10 cellular contexts compared by ENCODE assay signal in genomic region chr3:11558002-11558401, GRCh38.
DNase-seq lines count a peak whose midpoint lies in the region; ATAC-seq, FAIRE-seq and TF ChIP-seq lines count a peak whose summit lies in the region.
"Had no signal": no experiment of that assay in that cellular context is flagged by ENCODE, and none has a peak within 500 bp of the region (broad histone marks: within the 10 kb centered on the region; RNA-seq: fewer than 3 reads in every experiment).

No MANE protein-coding gene starts in this region.

- no peak for TF ChIP-seq CTCF in astrocyte (IDR thresholded peaks at IDR 0.05; ENCODE audit: insufficient read depth, low read depth, low read length)
- no peak for TF ChIP-seq CTCF in kidney epithelial cell (IDR thresholded peaks at IDR 0.05; ENCODE audit: insufficient read depth, low read length, poor library complexity, severe bottlenecking)
- no peak for TF ChIP-seq CTCF in type B pancreatic cell (conservative IDR thresholded peaks at IDR 0.05)

- H3K4me3 Mint-ChIP-seq in astrocyte (ENCODE audit: unreplicated experiment) (peak overlapping the region; percentile 52), type B pancreatic cell (peak overlapping the region; percentile 2)

- peaks cover 69% of the 10 kb centered on the region for H4K20me1 ChIP-seq in astrocyte (ENCODE audit: insufficient read depth, low read length)

- no peaks in the 10 kb centered on the region for H3K9me3 ChIP-seq in astrocyte (ENCODE audit: insufficient read depth, low read depth, low read length)

- H3K4me1 Mint-ChIP-seq in astrocyte (ENCODE audit: low read depth, unreplicated experiment) = peaks cover 47% of the 10 kb centered on the region
- peaks cover 49% of the 10 kb centered on the region for H3K4me1 Mint-ChIP-seq in type B pancreatic cell (ENCODE audit: unreplicated experiment)

- peak; percentile 56 for FAIRE-seq in astrocyte (lab: Jason Lieb, UNC)
- FAIRE-seq: islet of Langerhans had no signal

- H2AFZ ChIP-seq in astrocyte (ENCODE audit: low read depth, low read length) = no peak overlapping the region

- peak overlapping the region; percentile 67 for H3K4me2 ChIP-seq in astrocyte (ENCODE audit: low read length)

- peak; percentile 29 for DNase-seq in stimulated activated CD4-positive, alpha-beta T cell treated with anti-CD3 and anti-CD28 coated beads, Interleukin-15, amount 100 ng/mL, for 24 hours
- no peak for DNase-seq in stimulated activated CD4-positive, alpha-beta T cell treated with anti-CD3 and anti-CD28 coated beads, Interleukin-12 subunit alpha, Interleukin-12 subunit beta, amount 100 ng/mL, for 4 hours
- DNase-seq in astrocyte (ENCODE audit: low read depth) = peak; percentile 91
- DNase-seq in kidney epithelial cell (ENCODE audit: low read depth) = peak; percentile 51
- no peak for DNase-seq in type B pancreatic cell (ENCODE audit: extremely low spot score, unreplicated experiment)
- no peak for DNase-seq in HuH-7.5 (ENCODE audit: low spot score)
- DNase-seq: NCI-H2171 treated with DMSO at 0.1 percent for 48 hours had no signal

- H3K27me3 ChIP-seq in astrocyte (ENCODE audit: insufficient read depth, low read length) (no peaks in the 10 kb centered on the region), kidney epithelial cell (ENCODE audit: control insufficient read depth, insufficient read depth, low read length) (no peaks in the 10 kb centered on the region)

- ATAC-seq in HG02642 (IDR thresholded peaks at IDR 0.05; ENCODE audit: poor library complexity, unreplicated experiment) = no peak
- ATAC-seq in HG02885 (IDR thresholded peaks at IDR 0.05; ENCODE audit: poor library complexity, unreplicated experiment) = no peak

- H3K9me3 Mint-ChIP-seq in astrocyte (ENCODE audit: unreplicated experiment) (no peaks in the 10 kb centered on the region), type B pancreatic cell (no peaks in the 10 kb centered on the region)

- peak overlapping the region; percentile 95 for H3K27ac ChIP-seq in astrocyte (ENCODE audit: low read depth, low read length)

- H3K36me3 ChIP-seq in astrocyte (ENCODE audit: insufficient read depth, low read length) = peaks cover 16% of the 10 kb centered on the region
- H3K36me3 ChIP-seq in kidney epithelial cell (ENCODE audit: control insufficient read depth, insufficient read depth, low read length) = peaks cover 6% of the 10 kb centered on the region

- H3K36me3 Mint-ChIP-seq in astrocyte (ENCODE audit: low read depth, unreplicated experiment) (peaks cover 11% of the 10 kb centered on the region), type B pancreatic cell (peaks cover 32% of the 10 kb centered on the region)

- no peaks in the 10 kb centered on the region for H3K27me3 Mint-ChIP-seq in astrocyte (ENCODE audit: low read depth, unreplicated experiment)
- no peaks in the 10 kb centered on the region for H3K27me3 Mint-ChIP-seq in type B pancreatic cell

- H3K4me3 ChIP-seq in astrocyte (ENCODE audit: insufficient read depth, low read depth, low read length) (no peak overlapping the region), kidney epithelial cell (ENCODE audit: low read depth, low read length) (no peak overlapping the region)

- H3K27ac Mint-ChIP-seq in astrocyte (ENCODE audit: unreplicated experiment) = peak overlapping the region; percentile 73
- H3K27ac Mint-ChIP-seq in type B pancreatic cell = peak overlapping the region; percentile 68

- peak overlapping the region; percentile 77 for H3K9ac ChIP-seq in astrocyte (ENCODE audit: low read length)

- H3K4me1 ChIP-seq in astrocyte (ENCODE audit: insufficient read depth, low read length) = peaks cover 54% of the 10 kb centered on the region

- H3K79me2 ChIP-seq in astrocyte (ENCODE audit: insufficient read depth, low read length) = peaks cover 82% of the 10 kb centered on the region

Comparison
In these comparisons a context has a peak if more than half of its experiments do, and no peak if none do; other contexts are left out.
1. DNase-seq: peak in stimulated activated CD4-positive, alpha-beta T cell treated with anti-CD3 and anti-CD28 coated beads, Interleukin-15, amount 100 ng/mL, for 24 hours (single experiment), astrocyte (single experiment) and kidney epithelial cell (single experiment); none in stimulated activated CD4-positive, alpha-beta T cell treated with anti-CD3 and anti-CD28 coated beads, Interleukin-12 subunit alpha, Interleukin-12 subunit beta, amount 100 ng/mL, for 4 hours (single experiment), type B pancreatic cell (single experiment) and HuH-7.5 (single experiment).